Comparison of ENCODE assay signal across 13 cellular contexts in genomic region chr9:89481161-89481915, GRCh38. TPM values are rescaled to one million over a fixed set of nuclear protein-coding genes. Genes with fewer than 3 reads are reported as not detected.
DNase-seq lines count a peak whose midpoint lies in the region; ATAC-seq lines count a peak whose summit lies in the region.
"Had no signal": no experiment of that assay in that cellular context is flagged by ENCODE, and none has a peak within 500 bp of the region (broad histone marks: within the 10 kb centered on the region; RNA-seq: fewer than 3 reads in every experiment).

No MANE protein-coding gene starts in this region.

- H3K9me3 Mint-ChIP-seq in activated CD4-positive, alpha-beta T cell treated with anti-CD3 and anti-CD28 coated beads, Interleukin-2, amount 10 ng/mL, durations not matched to agents 24 days and 14 days, result peaks cover 4% of the 10 kb centered on the region
- peaks cover 6% of the 10 kb centered on the region for H3K9me3 Mint-ChIP-seq in activated T-helper 2 cell treated with anti-CD3 and anti-CD28 coated beads, Interferon-gamma antibody, Interleukin-2, Interleukin-4, amounts not matched to agents 10 μg/mL and 5 μg/mL and 100 μg/mL, durations not matched to agents 14 hours and 24 hours and 36 hours
- H3K9me3 Mint-ChIP-seq in stimulated activated naive CD8-positive, alpha-beta T cell treated with anti-CD3 and anti-CD28 coated beads, Interleukin-15, Interleukin-2, amounts not matched to agents 100 ng/mL and 50 ng/mL, for 24 hours, result no peaks in the 10 kb centered on the region

- peak overlapping the region; percentile 82 for H3K4me3 Mint-ChIP-seq in activated CD4-positive, alpha-beta T cell treated with anti-CD3 and anti-CD28 coated beads, Interleukin-2, amount 10 ng/mL, durations not matched to agents 24 days and 14 days
- peak overlapping the region; percentile 79 for H3K4me3 Mint-ChIP-seq in activated T-helper 2 cell treated with anti-CD3 and anti-CD28 coated beads, Interferon-gamma antibody, Interleukin-2, Interleukin-4, amounts not matched to agents 10 μg/mL and 5 μg/mL and 100 μg/mL, durations not matched to agents 14 hours and 24 hours and 36 hours (ENCODE audit: low read depth)
- H3K4me3 Mint-ChIP-seq in stimulated activated naive CD8-positive, alpha-beta T cell treated with anti-CD3 and anti-CD28 coated beads, Interleukin-15, Interleukin-2, amounts not matched to agents 100 ng/mL and 50 ng/mL, for 24 hours, result peak overlapping the region; percentile 88

- peak; percentile 80 for DNase-seq in activated CD4-positive, alpha-beta T cell treated with anti-CD3 and anti-CD28 coated beads, Interleukin-2, amount 10 ng/mL, durations not matched to agents 24 days and 14 days
- DNase-seq in activated CD4-positive, alpha-beta T cell treated with anti-CD3 and anti-CD28 coated beads for 4 hours, result no peak
- DNase-seq in activated T-helper 2 cell treated with anti-CD3 and anti-CD28 coated beads, Interferon-gamma antibody, Interleukin-2, Interleukin-4, amounts not matched to agents 10 μg/mL and 5 μg/mL and 100 μg/mL, durations not matched to agents 14 hours and 24 hours and 36 hours (ENCODE audit: low spot score), result no peak
- DNase-seq in left lobe of liver (ENCODE audit: low spot score) (peak; percentile 29), T-helper 9 cell (no peak)
- DNase-seq: brain microvascular endothelial cell, kidney, OCI-M1, SW 1271 had no signal

- peaks cover 87% of the 10 kb centered on the region for H3K4me1 Mint-ChIP-seq in activated CD4-positive, alpha-beta T cell treated with anti-CD3 and anti-CD28 coated beads, Interleukin-2, amount 10 ng/mL, durations not matched to agents 24 days and 14 days
- peaks cover 83% of the 10 kb centered on the region for H3K4me1 Mint-ChIP-seq in activated T-helper 2 cell treated with anti-CD3 and anti-CD28 coated beads, Interferon-gamma antibody, Interleukin-2, Interleukin-4, amounts not matched to agents 10 μg/mL and 5 μg/mL and 100 μg/mL, durations not matched to agents 14 hours and 24 hours and 36 hours (ENCODE audit: low read depth)
- peaks cover 95% of the 10 kb centered on the region for H3K4me1 Mint-ChIP-seq in stimulated activated naive CD8-positive, alpha-beta T cell treated with anti-CD3 and anti-CD28 coated beads, Interleukin-15, Interleukin-2, amounts not matched to agents 100 ng/mL and 50 ng/mL, for 24 hours (ENCODE audit: low read depth)

- ATAC-seq in left lobe of liver (no peak), HG02763 (IDR thresholded peaks at IDR 0.05; ENCODE audit: unreplicated experiment) (no peak), GM21423 (IDR thresholded peaks at IDR 0.05; ENCODE audit: unreplicated experiment) (no peak)
- ATAC-seq: A549 had no signal

- no peaks in the 10 kb centered on the region for H3K27me3 Mint-ChIP-seq in activated CD4-positive, alpha-beta T cell treated with anti-CD3 and anti-CD28 coated beads, Interleukin-2, amount 10 ng/mL, durations not matched to agents 24 days and 14 days
- H3K27me3 Mint-ChIP-seq in activated T-helper 2 cell treated with anti-CD3 and anti-CD28 coated beads, Interferon-gamma antibody, Interleukin-2, Interleukin-4, amounts not matched to agents 10 μg/mL and 5 μg/mL and 100 μg/mL, durations not matched to agents 14 hours and 24 hours and 36 hours (ENCODE audit: low read depth), result no peaks in the 10 kb centered on the region
- peaks cover 4% of the 10 kb centered on the region for H3K27me3 Mint-ChIP-seq in stimulated activated naive CD8-positive, alpha-beta T cell treated with anti-CD3 and anti-CD28 coated beads, Interleukin-15, Interleukin-2, amounts not matched to agents 100 ng/mL and 50 ng/mL, for 24 hours

- intact Hi-C loops in activated CD4-positive, alpha-beta T cell treated with anti-CD3 and anti-CD28 coated beads, Interleukin-2, amount 10 ng/mL, durations not matched to agents 24 days and 14 days (cut with micrococcal nuclease), result loop anchor here (1.0 to 2.0 kb wide), 2 partner anchors 8 to 163 kb away; partner anchors contain the start of gene SECISBP2
- intact Hi-C loops in activated T-helper 2 cell treated with anti-CD3 and anti-CD28 coated beads, Interferon-gamma antibody, Interleukin-2, Interleukin-4, amounts not matched to agents 10 μg/mL and 5 μg/mL and 100 μg/mL, durations not matched to agents 14 hours and 24 hours and 36 hours (cut with micrococcal nuclease), result no loop called here

- peaks cover 69% of the 10 kb centered on the region for H3K36me3 Mint-ChIP-seq in activated CD4-positive, alpha-beta T cell treated with anti-CD3 and anti-CD28 coated beads, Interleukin-2, amount 10 ng/mL, durations not matched to agents 24 days and 14 days (ENCODE audit: low read depth)
- H3K36me3 Mint-ChIP-seq in activated T-helper 2 cell treated with anti-CD3 and anti-CD28 coated beads, Interferon-gamma antibody, Interleukin-2, Interleukin-4, amounts not matched to agents 10 μg/mL and 5 μg/mL and 100 μg/mL, durations not matched to agents 14 hours and 24 hours and 36 hours (ENCODE audit: low read depth), result peaks cover 70% of the 10 kb centered on the region
- peaks cover 57% of the 10 kb centered on the region for H3K36me3 Mint-ChIP-seq in stimulated activated naive CD8-positive, alpha-beta T cell treated with anti-CD3 and anti-CD28 coated beads, Interleukin-15, Interleukin-2, amounts not matched to agents 100 ng/mL and 50 ng/mL, for 24 hours (ENCODE audit: low read depth)

- H3K27ac Mint-ChIP-seq in activated CD4-positive, alpha-beta T cell treated with anti-CD3 and anti-CD28 coated beads, Interleukin-2, amount 10 ng/mL, durations not matched to agents 24 days and 14 days, result peak overlapping the region; percentile 98
- H3K27ac Mint-ChIP-seq in activated T-helper 2 cell treated with anti-CD3 and anti-CD28 coated beads, Interferon-gamma antibody, Interleukin-2, Interleukin-4, amounts not matched to agents 10 μg/mL and 5 μg/mL and 100 μg/mL, durations not matched to agents 14 hours and 24 hours and 36 hours, result peak overlapping the region; percentile 93
- peak overlapping the region; percentile 98 for H3K27ac Mint-ChIP-seq in stimulated activated naive CD8-positive, alpha-beta T cell treated with anti-CD3 and anti-CD28 coated beads, Interleukin-15, Interleukin-2, amounts not matched to agents 100 ng/mL and 50 ng/mL, for 24 hours

RNA-seq across cellular contexts. Expression of gene SEMA4D, which starts 16.6 kb away (rescaled TPM):
- 368 and 370 TPM in 2 replicates for total RNA-seq in activated CD4-positive, alpha-beta T cell treated with anti-CD3 and anti-CD28 coated beads, Interleukin-2, amount 10 ng/mL, durations not matched to agents 24 days and 14 days
- total RNA-seq in activated T-helper 2 cell treated with anti-CD3 and anti-CD28 coated beads, Interferon-gamma antibody, Interleukin-2, Interleukin-4, amounts not matched to agents 10 μg/mL and 5 μg/mL and 100 μg/mL, durations not matched to agents 14 hours and 24 hours and 36 hours, result 317 and 330 TPM in 2 replicates
- total RNA-seq in left lobe of liver, result 3.9 TPM

Comparison
In these comparisons a context has a peak if more than half of its experiments do, and no peak if none do; other contexts are left out.
1. DNase-seq: peak in activated CD4-positive, alpha-beta T cell treated with anti-CD3 and anti-CD28 coated beads, Interleukin-2, amount 10 ng/mL, durations not matched to agents 24 days and 14 days (single experiment) and left lobe of liver (single experiment); none in activated CD4-positive, alpha-beta T cell treated with anti-CD3 and anti-CD28 coated beads for 4 hours (0 of 2), activated T-helper 2 cell treated with anti-CD3 and anti-CD28 coated beads, Interferon-gamma antibody, Interleukin-2, Interleukin-4, amounts not matched to agents 10 μg/mL and 5 μg/mL and 100 μg/mL, durations not matched to agents 14 hours and 24 hours and 36 hours (single experiment) and T-helper 9 cell (single experiment).
2. RNA of gene SEMA4D, which starts 16.6 kb away (total RNA-seq): 368 to 370 TPM in activated CD4-positive, alpha-beta T cell treated with anti-CD3 and anti-CD28 coated beads, Interleukin-2, amount 10 ng/mL, durations not matched to agents 24 days and 14 days and 317 to 330 TPM in activated T-helper 2 cell treated with anti-CD3 and anti-CD28 coated beads, Interferon-gamma antibody, Interleukin-2, Interleukin-4, amounts not matched to agents 10 μg/mL and 5 μg/mL and 100 μg/mL, durations not matched to agents 14 hours and 24 hours and 36 hours; 3.9 TPM in left lobe of liver (single experiment); every median in the first group is over 10 times any median in the second.
3. Peak in every context shown above with its lines, with median percentiles within 50 percentile points of each other: H3K27ac Mint-ChIP-seq and H3K4me3 Mint-ChIP-seq.